In genomic region chr20:56391596-56392281, GRCh38 we compare ENCODE assay signal across 8 cellular contexts. TPM values are rescaled to one million over a fixed set of nuclear protein-coding genes. Genes with fewer than 3 reads are reported as not detected.
A peak's percentile ranks its signal among the peaks of the same experiment; 100 is the strongest.
DNase-seq lines count a peak whose midpoint lies in the region; ATAC-seq and TF ChIP-seq lines count a peak whose summit lies in the region.

AURKA (minus strand) TSS chr20:56392215; CDS start chr20:56388197, 4,018 bp downstream.

- H3K4me1 ChIP-seq in heart left ventricle (peaks cover 0 to 32% (median 20%) of the 10 kb centered on the region in 12 donors), skeletal muscle satellite cell (ENCODE audit: control insufficient read depth, insufficient read depth, low read length) (peaks cover 18% of the 10 kb centered on the region)

- no peak for TF ChIP-seq POLR2A in heart left ventricle (IDR thresholded peaks at IDR 0.05)

- H3K27ac ChIP-seq in heart left ventricle, result peak within 1 kb of the TSS; percentile 61 to 94 (median 88)

- H3K4me3 ChIP-seq in AG09309 (ENCODE audit: control insufficient read depth, low read depth, low read length) (peak within 1 kb of the TSS; percentile 89), heart left ventricle (peak within 1 kb of the TSS; percentile 64 to 93 (median 80)), skeletal muscle satellite cell (ENCODE audit: low read length) (peak within 1 kb of the TSS; percentile 87)

- H3K4me3 Mint-ChIP-seq in WTC11, result no peak within 1 kb of the TSS

- no peak for DNase-seq in AG09309 (ENCODE audit: low read depth)
- no peak for DNase-seq in WTC11 (ENCODE audit: low spot score)
- DNase-seq in heart left ventricle, result no peak
- no peak for DNase-seq in central memory CD4-positive, alpha-beta T cell
- DNase-seq in activated CD8-positive, alpha-beta memory T cell treated with anti-CD3 and anti-CD28 coated beads, Interleukin-2, amount 50 U/mL, for 4 hours, result no peak

- no peaks in the 10 kb centered on the region for H3K27me3 Mint-ChIP-seq in WTC11 (ENCODE audit: low read depth)

- peak within 1 kb of the TSS; percentile 71 for H3K27ac Mint-ChIP-seq in WTC11

- H3K9me3 Mint-ChIP-seq in WTC11, result no peaks in the 10 kb centered on the region

- CTCF ChIA-PET in WTC11 (lab: Charles Lee), result interaction anchor here (1.5 to 1.9 kb wide), 2 partner anchors 33 to 48 kb away, joined by 4 read pairs; partner anchors contain the start of gene FAM210B

- H3K9ac ChIP-seq in skeletal muscle satellite cell (ENCODE audit: low read depth, low read length), result peak within 1 kb of the TSS; percentile 93

- 0 to 1% (median 1%) methylated on average over 29 to 37 of the region's 37 CpGs for WGBS in heart left ventricle, 4 donors

- H3K9me3 ChIP-seq in heart left ventricle (no peaks in the 10 kb centered on the region), skeletal muscle satellite cell (replicated peaks; ENCODE audit: low read length) (no peaks in the 10 kb centered on the region)

- H3K36me3 Mint-ChIP-seq in WTC11, result peaks cover 49% of the 10 kb centered on the region

- intact Hi-C loops in heart left ventricle (cut with DNase I), result loop anchor here in 7 of 10 donors (1.0 to 10.0 kb wide), 7 partner anchors 32 to 183 kb away; partner anchors contain the start of genes RTF2 (in 6 of the 7) and FAM210B (in 2 of the 7)

- H3K36me3 ChIP-seq in heart left ventricle, result peaks cover 0 to 34% (median 15%) of the 10 kb centered on the region in 9 donors
- peaks cover 28% of the 10 kb centered on the region for H3K36me3 ChIP-seq in skeletal muscle satellite cell (ENCODE audit: insufficient read depth, low read length)

- POLR2A ChIA-PET in WTC11 (lab: Charles Lee), result interaction anchor here (0.6 to 1.5 kb wide), 4 partner anchors 9 to 77 kb away, joined by 3 to 5 read pairs (median 3); partner anchors contain the start of gene RTF2

- TF ChIP-seq CTCF in AG09309 (IDR thresholded peaks at IDR 0.05; ENCODE audit: control insufficient read depth, insufficient read depth, low read depth, low read length, missing control alignments), result no peak
- TF ChIP-seq CTCF in WTC11 (IDR thresholded peaks at IDR 0.05), result no peak
- TF ChIP-seq CTCF in heart left ventricle (IDR thresholded peaks at IDR 0.05), result no peak

- H3K4me2 ChIP-seq in skeletal muscle satellite cell (ENCODE audit: low read length), result peak within 1 kb of the TSS; percentile 86

- H3K27me3 ChIP-seq in heart left ventricle (no peaks in the 10 kb centered on the region), skeletal muscle satellite cell (ENCODE audit: control insufficient read depth, insufficient read depth, low read length) (no peaks in the 10 kb centered on the region)

- peaks cover 29% of the 10 kb centered on the region for H3K4me1 Mint-ChIP-seq in WTC11

- ATAC-seq in GM18873 (IDR thresholded peaks at IDR 0.05; ENCODE audit: low FRiP score, unreplicated experiment) (peak; percentile 24), HG03103 (IDR thresholded peaks at IDR 0.05; ENCODE audit: low read depth, unreplicated experiment) (peak; percentile 29), WTC11 (peak; percentile 57), heart left ventricle (peak; percentile 5 to 39 (median 34))

TF ChIP-seq in WTC11, 78 proteins besides CTCF, POLR2A, EP300 and RAD21:
- TF ChIP-seq FOXK1 (CRISPR knock-in tag; IDR thresholded peaks at IDR 0.05) (no peak), GABPB1 (CRISPR knock-in tag; IDR thresholded peaks at IDR 0.05) (no peak), MAX (CRISPR knock-in tag; IDR thresholded peaks at IDR 0.05) (no peak), ETV6 (CRISPR knock-in tag; IDR thresholded peaks at IDR 0.05) (no peak)

RNA-seq across cellular contexts. Expression of gene AURKA, which starts in this region (rescaled TPM):
- total RNA-seq in WTC11 (2021) (89.1 to 103 TPM (median 89.9 TPM) in 3 replicates), heart left ventricle (10 to 100 TPM in 2 of 9 donors, 1 to 10 TPM in 7; 2.4 to 11.0 (median 6.3) TPM)
- polyA plus RNA-seq in heart left ventricle, result 10 to 100 TPM in 1 of 2 donors, 1 to 10 TPM in 1; 2.2 to 19.5 TPM
- total RNA-seq in skeletal muscle satellite cell (2012; rRNA removed), result 34.2 and 38.0 TPM in 2 replicates
